8 cellular contexts compared by ENCODE assay signal in the genomic region with DNA sequence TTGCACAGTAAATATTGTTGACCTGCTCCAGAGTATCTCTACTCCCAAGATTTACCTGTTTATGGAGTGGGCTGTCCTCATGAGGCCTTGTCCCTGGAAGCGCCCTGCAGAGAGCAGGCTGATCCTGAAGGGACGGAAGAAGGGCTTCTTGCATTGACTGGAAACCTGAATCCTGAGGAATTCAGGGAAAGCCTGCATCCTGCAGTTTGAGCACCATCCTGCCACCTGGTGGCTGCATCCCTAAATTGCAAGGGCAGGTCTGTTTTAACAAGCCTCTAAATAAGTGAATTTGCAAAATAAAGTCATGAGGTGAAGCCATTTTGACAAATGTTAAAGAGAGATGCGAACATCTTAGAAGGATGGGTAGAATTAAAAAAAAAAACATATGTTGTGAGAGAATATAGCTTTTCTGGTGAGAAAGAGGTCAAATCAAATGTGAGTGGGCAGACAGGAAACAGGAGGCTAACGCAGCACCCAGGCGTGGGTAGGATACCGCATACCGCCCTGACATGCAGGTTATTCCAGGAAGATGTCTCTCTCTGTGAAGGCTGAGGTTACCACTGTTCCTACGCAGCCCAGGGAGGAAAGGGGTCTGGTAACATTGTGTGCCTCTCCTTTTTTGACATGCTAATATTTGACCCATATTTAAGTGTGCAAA.
A peak's percentile ranks its signal among the peaks of the same experiment; 100 is the strongest.
DNase-seq lines count a peak whose midpoint lies in the region; ATAC-seq, FAIRE-seq and TF ChIP-seq lines count a peak whose summit lies in the region.

No MANE protein-coding gene starts in this region.

- CTCF ChIA-PET in A673 (lab: Charles Lee): no interaction called here

- intact Hi-C loops in A673 (cut with micrococcal nuclease; ENCODE audit: unreplicated experiment): loop anchor here (5.0 to 10.0 kb wide), 2 partner anchors 247 to 575 kb away; no protein-coding TSS in a partner anchor
- intact Hi-C loops in ascending aorta (cut with DNase I): no loop called here
- intact Hi-C loops in ovary (cut with DNase I): no loop called here

- POLR2A ChIA-PET in A673 (lab: Charles Lee; ENCODE audit: low non-redundant PET): no interaction called here

- H3K4me1 ChIP-seq in A673 (ENCODE audit: insufficient read depth, low read length, poor library complexity, severe bottlenecking) (no peaks in the 10 kb centered on the region), ascending aorta (no peaks in the 10 kb centered on the region), ovary (ENCODE audit: insufficient read depth) (no peaks in the 10 kb centered on the region)

- H3K27ac ChIP-seq in A673 (ENCODE audit: low read depth, low read length, poor library complexity, severe bottlenecking) (no peak overlapping the region), ascending aorta (no peak overlapping the region), ovary (no peak overlapping the region)

- TF ChIP-seq EP300 in ovary (IDR thresholded peaks at IDR 0.05): no peak

- BruUV-seq in A673 (replicated peaks; lab: Mats Ljungman, UMichigan): no TSS peak

- H3K36me3 ChIP-seq in A673 (ENCODE audit: insufficient read depth, low read length, poor library complexity, severe bottlenecking) (no peaks in the 10 kb centered on the region), ascending aorta (no peaks in the 10 kb centered on the region), ovary (no peaks in the 10 kb centered on the region)

- WGBS in ovary, 3 donors: 91 to 96% (median 96%) methylated on average over 8 of the region's 8 CpGs

- DNase-seq in A673 (ENCODE audit: low spot score): peak; percentile 64
- peak; percentile 12 for DNase-seq in GM19239 (ENCODE audit: insufficient read length, low spot score)
- DNase-seq in SKM-1 treated with dmso at 0.1 percent for 144 hours (lab: John Stamatoyannopoulos, UW; ENCODE audit: unreplicated experiment): peak; percentile 27
- no peak for DNase-seq in ascending aorta (ENCODE audit: low spot score in 2 of 2)
- peak; percentile 85 for DNase-seq in left kidney (ENCODE audit: low read depth, low spot score)
- DNase-seq in stimulated activated CD8-positive, alpha-beta memory T cell treated with anti-CD3 and anti-CD28 coated beads, Interleukin-7, amount 100 ng/mL, for 24 hours (ENCODE audit: low read depth): peak; percentile 30
- DNase-seq in ovary: no peak

- no peak for ATAC-seq in HG03108 (IDR thresholded peaks at IDR 0.05; ENCODE audit: unreplicated experiment)

- no peak overlapping the region for H3K4me3 ChIP-seq in A673 (ENCODE audit: low read depth, low read length, poor library complexity, severe bottlenecking)
- no peak overlapping the region for H3K4me3 ChIP-seq in ascending aorta
- no peak overlapping the region for H3K4me3 ChIP-seq in ovary

- no peaks in the 10 kb centered on the region for H3K27me3 ChIP-seq in A673 (replicated peaks; ENCODE audit: insufficient read depth, low read depth, low read length, poor library complexity)
- no peaks in the 10 kb centered on the region for H3K27me3 ChIP-seq in ascending aorta
- H3K27me3 ChIP-seq in ovary: no peaks in the 10 kb centered on the region

- H3K9me3 ChIP-seq in A673 (ENCODE audit: low read depth, low read length, poor library complexity, severe bottlenecking): no peaks in the 10 kb centered on the region
- H3K9me3 ChIP-seq in ascending aorta: no peaks in the 10 kb centered on the region
- no peaks in the 10 kb centered on the region for H3K9me3 ChIP-seq in ovary

- TF ChIP-seq POLR2A in ovary (IDR thresholded peaks at IDR 0.05): no peak

- TF ChIP-seq CTCF in A673 (conservative IDR thresholded peaks at IDR 0.05; ENCODE audit: low read depth, low read length) (peak; percentile 84), ascending aorta (IDR thresholded peaks at IDR 0.05) (peak in 2 of 3 experiments; percentile 29 to 46), ovary (IDR thresholded peaks at IDR 0.05) (no peak)

- FAIRE-seq in GM19239 (lab: Jason Lieb, UNC): no peak

Comparison
In these comparisons a context has a peak if more than half of its experiments do, and no peak if none do; other contexts are left out.
1. DNase-seq: peak in A673 (single experiment), GM19239 (single experiment), SKM-1 treated with dmso at 0.1 percent for 144 hours (single experiment), left kidney (single experiment) and stimulated activated CD8-positive, alpha-beta memory T cell treated with anti-CD3 and anti-CD28 coated beads, Interleukin-7, amount 100 ng/mL, for 24 hours (single experiment); none in ascending aorta (0 of 2) and ovary (0 of 5).
2. CTCF ChIP-seq: peak in A673 (single experiment) and ascending aorta (2 of 3); none in ovary (0 of 3).